Comparison of ENCODE assay signal across 8 cellular contexts in the genomic region with DNA sequence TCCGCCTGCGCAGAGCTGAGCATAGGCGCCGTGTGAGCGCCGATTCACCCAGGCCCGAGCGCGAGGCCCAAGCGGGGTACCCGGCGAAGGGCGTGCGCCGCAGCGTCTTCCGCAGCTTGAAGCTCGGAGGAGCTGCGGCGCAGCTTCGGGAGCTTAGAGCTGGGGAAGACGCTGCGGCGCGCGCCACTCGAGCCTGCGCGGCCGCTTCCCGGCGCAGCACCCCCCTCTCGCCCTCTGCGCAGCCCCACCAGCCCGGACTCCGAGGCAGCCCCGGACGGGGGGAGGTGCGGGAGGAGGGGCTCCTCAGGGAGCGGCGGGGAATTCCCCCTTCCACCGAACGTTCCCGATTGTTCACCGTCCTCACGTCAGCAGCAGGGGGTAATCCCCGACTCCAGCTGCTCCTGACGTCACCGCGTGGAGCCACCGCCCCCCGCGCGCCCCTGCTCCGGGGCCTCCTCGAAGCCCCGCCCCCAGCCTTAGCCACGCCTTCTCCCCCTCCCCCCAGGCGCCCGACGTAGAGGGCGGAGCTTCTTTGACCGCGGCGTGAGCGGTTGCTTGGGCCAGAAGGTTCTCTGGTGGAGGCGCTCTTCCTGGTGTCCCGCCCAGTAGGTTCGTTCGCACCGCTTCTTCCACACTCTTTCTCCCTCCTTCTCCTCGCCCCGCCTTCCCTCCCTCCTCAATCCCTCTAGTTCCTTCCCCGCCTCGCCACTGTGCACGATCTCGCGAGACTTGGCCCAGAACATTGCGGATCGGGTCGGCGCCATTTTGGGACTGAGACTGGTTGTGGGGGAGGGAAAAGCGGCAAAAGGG.
DNase-seq lines count a peak whose midpoint lies in the region; ATAC-seq lines count a peak whose summit lies in the region.

A gene with protein sequence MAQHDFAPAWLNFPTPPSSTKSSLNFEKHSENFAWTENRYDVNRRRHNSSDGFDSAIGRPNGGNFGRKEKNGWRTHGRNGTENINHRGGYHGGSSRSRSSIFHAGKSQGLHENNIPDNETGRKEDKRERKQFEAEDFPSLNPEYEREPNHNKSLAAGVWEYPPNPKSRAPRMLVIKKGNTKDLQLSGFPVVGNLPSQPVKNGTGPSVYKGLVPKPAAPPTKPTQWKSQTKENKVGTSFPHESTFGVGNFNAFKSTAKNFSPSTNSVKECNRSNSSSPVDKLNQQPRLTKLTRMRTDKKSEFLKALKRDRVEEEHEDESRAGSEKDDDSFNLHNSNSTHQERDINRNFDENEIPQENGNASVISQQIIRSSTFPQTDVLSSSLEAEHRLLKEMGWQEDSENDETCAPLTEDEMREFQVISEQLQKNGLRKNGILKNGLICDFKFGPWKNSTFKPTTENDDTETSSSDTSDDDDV (plus strand): TSS at position 742 of the 810 bp plus-strand sequence. CDS start 40,072 bp downstream, outside the sequence.

- DNase-seq in AG08396 (ENCODE audit: low spot score) (peak; percentile 98), NCI-H345 treated with DMSO at 0.1 percent for 48 hours (lab: John Stamatoyannopoulos, UW; ENCODE audit: unreplicated experiment) (peak; percentile 88), inferior parietal cortex (ENCODE audit: extremely low spot score) (peak; percentile 95)
- DNase-seq in activated CD4-positive, CD25-positive, alpha-beta regulatory T cell (lab: John Stamatoyannopoulos, UW), result peak; percentile 96 to 99 (median 98)
- peak; percentile 99 for DNase-seq in central memory CD4-positive, alpha-beta T cell
- peak; percentile 96 to 98 for DNase-seq in stimulated activated CD4-positive, alpha-beta T cell treated with anti-CD3 and anti-CD28 coated beads, Interleukin-12 subunit alpha, Interleukin-12 subunit beta, amount 100 ng/mL, for 24 hours (ENCODE audit: low read depth in 2 of 2)

- ATAC-seq in GM19023 (IDR thresholded peaks at IDR 0.05; ENCODE audit: unreplicated experiment), result peak; percentile 70
- peak; percentile 61 for ATAC-seq in HG03280 (IDR thresholded peaks at IDR 0.05; ENCODE audit: unreplicated experiment)

Comparison
In these comparisons a context has a peak if more than half of its experiments do, and no peak if none do; other contexts are left out.
1. Peak in every context shown above with its lines: DNase-seq and ATAC-seq.